In genomic region chr22:42964994-42965699, GRCh38 we compare ENCODE assay signal across 10 cellular contexts. TPM values are rescaled to one million over a fixed set of nuclear protein-coding genes. Genes with fewer than 3 reads are reported as not detected.
DNase-seq lines count a peak whose midpoint lies in the region; ATAC-seq and TF ChIP-seq lines count a peak whose summit lies in the region.
"Had no signal": no experiment of that assay in that cellular context is flagged by ENCODE, and none has a peak within 500 bp of the region (broad histone marks: within the 10 kb centered on the region; RNA-seq: fewer than 3 reads in every experiment).

No MANE protein-coding gene starts in this region.

- H3K4me1 ChIP-seq in CD8-positive, alpha-beta T cell (ENCODE audit: insufficient read depth, low read length), result peaks cover 8% of the 10 kb centered on the region
- H3K4me1 ChIP-seq in HEK293 (ENCODE audit: control insufficient read depth, insufficient read depth, low read length) (peaks cover 28% of the 10 kb centered on the region), ovary (ENCODE audit: insufficient read depth) (peaks cover 10% of the 10 kb centered on the region)

- intact Hi-C loops in CD8-positive, alpha-beta T cell (cut with DNase I, micrococcal nuclease), result no loop called here
- intact Hi-C loops in ovary (cut with DNase I), result no loop called here

- H3K27ac Mint-ChIP-seq in CD8-positive, alpha-beta T cell, result peak overlapping the region; percentile 7
- H3K27ac Mint-ChIP-seq: dendritic cell treated with granulocyte-macrophage colony-stimulating factor and Interleukin-4, amounts not matched to agents 40 ng/mL and 50 ng/mL, for 4 days had no signal

- no peaks in the 10 kb centered on the region for H3K9me3 Mint-ChIP-seq in CD8-positive, alpha-beta T cell
- H3K9me3 Mint-ChIP-seq: dendritic cell treated with granulocyte-macrophage colony-stimulating factor and Interleukin-4, amounts not matched to agents 40 ng/mL and 50 ng/mL, for 4 days had no signal

- POLR2A ChIA-PET in CD8-positive, alpha-beta T cell (lab: Charles Lee), result no interaction called here
- POLR2A ChIA-PET in HEK293 (lab: Yijun Ruan, JAX), result interaction anchor here (0.9 to 2.0 kb wide), 2 partner anchors 50 to 54 kb away, joined by 3 to 11 read pairs; partner anchors contain the start of gene PACSIN2

- 63 to 86% (median 71%) methylated on average over 6 of the region's 6 CpGs for WGBS in ovary, 3 donors

- no peak overlapping the region for H3K27ac ChIP-seq in CD8-positive, alpha-beta T cell (ENCODE audit: low read depth, low read length)
- H3K27ac ChIP-seq in HEK293 (ENCODE audit: extremely low read depth, low read depth, low read length), result no peak overlapping the region; the same call in 1 of the 2 replicates
- no peak overlapping the region for H3K27ac ChIP-seq in caudate nucleus (ENCODE audit: low read depth, low read length)
- no peak overlapping the region for H3K27ac ChIP-seq in ovary

- no peaks in the 10 kb centered on the region for H3K27me3 Mint-ChIP-seq in CD8-positive, alpha-beta T cell (ENCODE audit: low read depth)
- H3K27me3 Mint-ChIP-seq: dendritic cell treated with granulocyte-macrophage colony-stimulating factor and Interleukin-4, amounts not matched to agents 40 ng/mL and 50 ng/mL, for 4 days had no signal

- H3K4me1 Mint-ChIP-seq in CD8-positive, alpha-beta T cell (ENCODE audit: low read depth), result peaks cover 34% of the 10 kb centered on the region

- CTCF ChIA-PET in CD8-positive, alpha-beta T cell (lab: Charles Lee), result no interaction called here
- CTCF ChIA-PET in HEK293 (lab: Yijun Ruan, JAX), result interaction anchor here (0.6 to 0.9 kb wide), 2 partner anchors 56 to 92 kb away, joined by 4 to 5 read pairs; no protein-coding TSS in a partner anchor

- no peaks in the 10 kb centered on the region for H3K36me3 ChIP-seq in CD8-positive, alpha-beta T cell (ENCODE audit: insufficient read depth, low read length)
- H3K36me3 ChIP-seq in HEK293 (ENCODE audit: control insufficient read depth in 2 of 2, insufficient read depth in 1 of 2, low read length in 2 of 2) (no peaks in the 10 kb centered on the region), ovary (no peaks in the 10 kb centered on the region)

- no peak for DNase-seq in CD8-positive, alpha-beta T cell
- DNase-seq in SW480 (ENCODE audit: low spot score), result peak; percentile 91
- DNase-seq in iPS DF 4.7 (ENCODE audit: extremely low read depth, low spot score), result peak; percentile 53
- no peak for DNase-seq in NOMO-1 (lab: John Stamatoyannopoulos, UW; ENCODE audit: unreplicated experiment in 2 of 2)
- DNase-seq in caudate nucleus (lab: John Stamatoyannopoulos, UW), result no peak
- no peak for DNase-seq in NK-92 treated with Interleukin-12 subunit alpha and Interleukin-12 subunit beta, amount 100 ng/mL, for 24 hours (lab: John Stamatoyannopoulos, UW)
- no peak for DNase-seq in ovary

- TF ChIP-seq CTCF in CD8-positive, alpha-beta T cell (IDR thresholded peaks at IDR 0.05), result no peak
- TF ChIP-seq CTCF in HEK293 (tag by site-specific recombination; IDR thresholded peaks at IDR 0.05) (no peak), ovary (IDR thresholded peaks at IDR 0.05) (no peak)

- no peak overlapping the region for H3K4me3 Mint-ChIP-seq in CD8-positive, alpha-beta T cell
- H3K4me3 Mint-ChIP-seq: dendritic cell treated with granulocyte-macrophage colony-stimulating factor and Interleukin-4, amounts not matched to agents 40 ng/mL and 50 ng/mL, for 4 days had no signal

- no peak overlapping the region for H3K4me3 ChIP-seq in CD8-positive, alpha-beta T cell (ENCODE audit: low read depth, low read length)
- H3K4me3 ChIP-seq in HEK293 (ENCODE audit: low read depth, low read length) (no peak overlapping the region), ovary (no peak overlapping the region)

- peak; percentile 36 for ATAC-seq in CD8-positive, alpha-beta T cell
- ATAC-seq: Panc1 had no signal

- H3K27me3 ChIP-seq in CD8-positive, alpha-beta T cell (ENCODE audit: insufficient read depth, low read length), result no peaks in the 10 kb centered on the region
- H3K27me3 ChIP-seq in ovary, result no peaks in the 10 kb centered on the region

- peaks cover 33% of the 10 kb centered on the region for H3K36me3 Mint-ChIP-seq in CD8-positive, alpha-beta T cell

- no peaks in the 10 kb centered on the region for H3K9me3 ChIP-seq in CD8-positive, alpha-beta T cell (ENCODE audit: low read length)
- H3K9me3 ChIP-seq in HEK293 (ENCODE audit: control insufficient read depth, insufficient read depth, low read depth, low read length) (no peaks in the 10 kb centered on the region), ovary (no peaks in the 10 kb centered on the region)

- TF ChIP-seq EP300 in ovary (IDR thresholded peaks at IDR 0.05), result no peak

- TF ChIP-seq POLR2A in ovary (IDR thresholded peaks at IDR 0.05), result no peak

TF ChIP-seq in HEK293, 187 proteins besides CTCF, POLR2A, EP300 and RAD21 (continues in another document):
- TF ChIP-seq ZBTB6 (tag by site-specific recombination; IDR thresholded peaks at IDR 0.05) (no peak), ZNF112 (tag by site-specific recombination; IDR thresholded peaks at IDR 0.05) (no peak), ZIC2 (tag by site-specific recombination; IDR thresholded peaks at IDR 0.05) (peak; percentile 100), ZNF76 (tag by site-specific recombination; IDR thresholded peaks at IDR 0.05; ENCODE audit: borderline replicate concordance, low read depth) (peak; percentile 11; the same call in 1 of the 2 replicates), ZNF223 (tag by site-specific recombination; IDR thresholded peaks at IDR 0.05) (no peak), ZNF621 (tag by site-specific recombination; IDR thresholded peaks at IDR 0.05) (no peak), ZNF121 (tag by site-specific recombination; IDR thresholded peaks at IDR 0.05) (no peak), PRDM6 (tag by site-specific recombination; IDR thresholded peaks at IDR 0.05) (peak; percentile 91), ZSCAN30 (tag by site-specific recombination; IDR thresholded peaks at IDR 0.05) (peak; percentile 82), ZNF19 (tag by site-specific recombination; IDR thresholded peaks at IDR 0.05; ENCODE audit: low read depth) (no peak), ZNF211 (tag by site-specific recombination; IDR thresholded peaks at IDR 0.05; ENCODE audit: low read depth) (no peak), SCRT1 (tag by site-specific recombination; IDR thresholded peaks at IDR 0.05; ENCODE audit: borderline replicate concordance) (peak; percentile 93), ZNF830 (tag by site-specific recombination; IDR thresholded peaks at IDR 0.05; ENCODE audit: low read depth) (no peak), ZBTB49 (tag by site-specific recombination; IDR thresholded peaks at IDR 0.05; ENCODE audit: low read depth) (no peak), KLF10 (tag by site-specific recombination; IDR thresholded peaks at IDR 0.05) (peak; percentile 85), KLF17 (tag by site-specific recombination; IDR thresholded peaks at IDR 0.05) (peak; percentile 100), FEZF1 (tag by site-specific recombination; IDR thresholded peaks at IDR 0.05) (peak; percentile 89), ZNF658 (tag by site-specific recombination; IDR thresholded peaks at IDR 0.05) (no peak)

RNA-seq across cellular contexts. Expression of gene PACSIN2, which starts 49.8 kb away (rescaled TPM):
- 10 to 100 TPM; 16.8 to 18.5 TPM for total RNA-seq in CD8-positive, alpha-beta T cell
- 10 to 100 TPM; 25.5 to 60.0 (median 48.0) TPM for total RNA-seq in ovary
- 10 to 100 TPM; 30.9 to 48.4 TPM for polyA plus RNA-seq in ovary

Comparison
In these comparisons a context has a peak if more than half of its experiments do, and no peak if none do; other contexts are left out.
1. DNase-seq: peak in SW480 (single experiment) and iPS DF 4.7 (single experiment); none in CD8-positive, alpha-beta T cell (0 of 7), NOMO-1 (0 of 2), caudate nucleus (0 of 61), NK-92 treated with Interleukin-12 subunit alpha and Interleukin-12 subunit beta, amount 100 ng/mL, for 24 hours (single experiment) and ovary (0 of 5).